Comparison of ENCODE assay signal across 2 cellular contexts in genomic region chr5:135028791-135029467, GRCh38.
TF ChIP-seq lines count a peak whose summit lies in the region.

No MANE protein-coding gene starts in this region.

TF ChIP-seq in HEK293, 187 proteins besides CTCF, POLR2A, EP300 and RAD21 (continued from another document):
- TF ChIP-seq, protein P1, sequence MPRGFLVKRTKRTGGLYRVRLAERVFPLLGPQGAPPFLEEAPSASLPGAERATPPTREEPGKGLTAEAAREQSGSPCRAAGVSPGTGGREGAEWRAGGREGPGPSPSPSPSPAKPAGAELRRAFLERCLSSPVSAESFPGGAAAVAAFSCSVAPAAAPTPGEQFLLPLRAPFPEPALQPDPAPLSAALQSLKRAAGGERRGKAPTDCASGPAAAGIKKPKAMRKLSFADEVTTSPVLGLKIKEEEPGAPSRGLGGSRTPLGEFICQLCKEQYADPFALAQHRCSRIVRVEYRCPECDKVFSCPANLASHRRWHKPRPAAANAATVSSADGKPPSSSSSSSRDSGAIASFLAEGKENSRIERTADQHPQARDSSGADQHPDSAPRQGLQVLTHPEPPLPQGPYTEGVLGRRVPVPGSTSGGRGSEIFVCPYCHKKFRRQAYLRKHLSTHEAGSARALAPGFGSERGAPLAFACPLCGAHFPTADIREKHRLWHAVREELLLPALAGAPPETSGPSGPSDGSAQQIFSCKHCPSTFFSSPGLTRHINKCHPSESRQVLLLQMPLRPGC (tag by site-specific recombination; IDR thresholded peaks at IDR 0.05) = no peak
- TF ChIP-seq ZNF202 (tag by site-specific recombination; IDR thresholded peaks at IDR 0.05; ENCODE audit: borderline replicate concordance) (peak; percentile 22; the same call in 1 of the 2 replicates), ZNF341 (tag by site-specific recombination; IDR thresholded peaks at IDR 0.05; ENCODE audit: low read depth) (no peak), ZNF157 (tag by site-specific recombination; IDR thresholded peaks at IDR 0.05) (no peak), ZNF248 (tag by site-specific recombination; IDR thresholded peaks at IDR 0.05) (no peak), ZNF501 (tag by site-specific recombination; IDR thresholded peaks at IDR 0.05) (no peak)

TF ChIP-seq in H1, 55 proteins besides CTCF, POLR2A, EP300 and RAD21 (continued from another document):
- TF ChIP-seq, protein P2, sequence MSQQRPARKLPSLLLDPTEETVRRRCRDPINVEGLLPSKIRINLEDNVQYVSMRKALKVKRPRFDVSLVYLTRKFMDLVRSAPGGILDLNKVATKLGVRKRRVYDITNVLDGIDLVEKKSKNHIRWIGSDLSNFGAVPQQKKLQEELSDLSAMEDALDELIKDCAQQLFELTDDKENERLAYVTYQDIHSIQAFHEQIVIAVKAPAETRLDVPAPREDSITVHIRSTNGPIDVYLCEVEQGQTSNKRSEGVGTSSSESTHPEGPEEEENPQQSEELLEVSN (IDR thresholded peaks at IDR 0.05) = peak; percentile 95
- TF ChIP-seq CTBP2 (IDR thresholded peaks at IDR 0.05; ENCODE audit: borderline replicate concordance, insufficient read depth, insufficient read length, low read length) (peak; percentile 99), RNF2 (IDR thresholded peaks at IDR 0.05; ENCODE audit: borderline replicate concordance, low read depth, low read length, missing control alignments, poor library complexity, severe bottlenecking) (peak; percentile 85), JUN (IDR thresholded peaks at IDR 0.05; ENCODE audit: low read depth, low read length) (no peak), SIN3A (conservative IDR thresholded peaks at IDR 0.05 in 1 of 2, IDR thresholded peaks at IDR 0.05 in 1 of 2; ENCODE audit: low read depth in 1 of 2, low read length in 2 of 2) (0 out of 4 replicates have a peak, but pooled peaks of 1 of the 2 experiments have one; percentile 44), RBBP5 (IDR thresholded peaks at IDR 0.05; ENCODE audit: borderline replicate concordance, low read depth, low read length) (0 out of 2 replicates have a peak, but pooled peaks have one; percentile 70), SUZ12 (IDR thresholded peaks at IDR 0.05; ENCODE audit: low read length) (peak; percentile 90), SP1 (IDR thresholded peaks at IDR 0.05; ENCODE audit: low read depth, low read length) (peak; percentile 48; the same call in 1 of the 2 replicates), EZH2 (IDR thresholded peaks at IDR 0.05; ENCODE audit: low read depth, low read length, severe bottlenecking) (peak; percentile 94), TCF12 (IDR thresholded peaks at IDR 0.05; ENCODE audit: low read depth, low read length) (0 out of 2 replicates have a peak, but pooled peaks have one; percentile 6)
- TF ChIP-seq, protein P3, sequence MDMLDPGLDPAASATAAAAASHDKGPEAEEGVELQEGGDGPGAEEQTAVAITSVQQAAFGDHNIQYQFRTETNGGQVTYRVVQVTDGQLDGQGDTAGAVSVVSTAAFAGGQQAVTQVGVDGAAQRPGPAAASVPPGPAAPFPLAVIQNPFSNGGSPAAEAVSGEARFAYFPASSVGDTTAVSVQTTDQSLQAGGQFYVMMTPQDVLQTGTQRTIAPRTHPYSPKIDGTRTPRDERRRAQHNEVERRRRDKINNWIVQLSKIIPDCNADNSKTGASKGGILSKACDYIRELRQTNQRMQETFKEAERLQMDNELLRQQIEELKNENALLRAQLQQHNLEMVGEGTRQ (IDR thresholded peaks at IDR 0.05; ENCODE audit: low read length) = no peak
- TF ChIP-seq, protein P4, sequence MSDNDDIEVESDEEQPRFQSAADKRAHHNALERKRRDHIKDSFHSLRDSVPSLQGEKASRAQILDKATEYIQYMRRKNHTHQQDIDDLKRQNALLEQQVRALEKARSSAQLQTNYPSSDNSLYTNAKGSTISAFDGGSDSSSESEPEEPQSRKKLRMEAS (IDR thresholded peaks at IDR 0.05) = peak; percentile 97
TF ChIP-seq in H1: peak in this region for 12.
